ENCODE assay signal across 14 cellular contexts in the genomic region with DNA sequence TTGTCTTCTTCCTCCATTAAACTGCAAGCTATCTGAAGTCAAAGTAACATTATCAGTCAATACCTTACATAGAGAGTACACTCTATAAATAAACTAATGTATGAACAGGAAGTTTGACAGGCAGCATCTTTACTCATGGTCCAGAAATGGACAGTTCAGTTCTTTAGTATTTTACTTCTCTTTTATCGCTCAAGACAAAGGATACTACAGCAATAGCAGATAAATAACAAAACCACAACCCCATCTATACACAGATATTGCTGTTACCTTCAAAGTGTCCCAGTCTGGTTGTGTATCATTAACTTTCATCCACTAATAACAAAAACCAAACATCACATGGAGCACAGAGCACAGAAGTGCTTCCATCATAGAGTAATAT. TPM values are rescaled to one million over a fixed set of nuclear protein-coding genes. Genes with fewer than 3 reads are reported as not detected.
DNase-seq lines count a peak whose midpoint lies in the region; ATAC-seq lines count a peak whose summit lies in the region.
"Had no signal": no experiment of that assay in that cellular context is flagged by ENCODE, and none has a peak within 500 bp of the region (broad histone marks: within the 10 kb centered on the region; RNA-seq: fewer than 3 reads in every experiment).

No MANE protein-coding gene starts in this region.

- DNase-seq in HT-29 (ENCODE audit: low spot score) (no peak), KBM-7 (no peak)
- no peak for DNase-seq in effector CD8-positive, alpha-beta T cell (lab: John Stamatoyannopoulos, UW)
- DNase-seq: activated CD4-positive, alpha-beta T cell treated with anti-CD3 and anti-CD28 coated beads for 4 hours; activated CD8-positive, alpha-beta memory T cell treated with anti-CD3 and anti-CD28 coated beads, Interleukin-2, amount 50 U/mL, for 4 hours; activated effector memory CD4-positive, alpha-beta T cell treated with anti-CD3 and anti-CD28 coated beads, Interleukin-2, amount 50 U/mL, for 16 hours; CD4-positive, alpha-beta T cell; nephron progenitor cell; stimulated activated CD4-positive, alpha-beta T cell treated with anti-CD3 and anti-CD28 coated beads, Interleukin-2, amount 100 ng/mL, for 48 hours had no signal

- ATAC-seq in GM18502 (IDR thresholded peaks at IDR 0.05; ENCODE audit: poor library complexity, unreplicated experiment), result peak; percentile 74
- peak; percentile 69 for ATAC-seq in GM19351 (IDR thresholded peaks at IDR 0.05; ENCODE audit: unreplicated experiment)
- peak; percentile 88 for ATAC-seq in HG02870 (IDR thresholded peaks at IDR 0.05; ENCODE audit: unreplicated experiment)
- ATAC-seq in HG03457 (IDR thresholded peaks at IDR 0.05; ENCODE audit: unreplicated experiment), result peak; percentile 67
- no peak for ATAC-seq in GM21528 (IDR thresholded peaks at IDR 0.05; ENCODE audit: low FRiP score, unreplicated experiment)

- in situ Hi-C loops in KBM-7 (cut with MboI; ENCODE audit: low pct_unique_long_range_greater_than_20kb, low sequenced_read_pairs), result no loop called here

RNA-seq across cellular contexts. Expression of a gene that starts 46.4 kb away (rescaled TPM):
- total RNA-seq in HT-29 (2014; rRNA removed; shearing (Covaris generic)), result not detected in 2 replicates
